ENCODE assay signal across 26 cellular contexts in genomic region chr22:44585559-44586121, GRCh38.
DNase-seq lines count a peak whose midpoint lies in the region; ATAC-seq, FAIRE-seq and TF ChIP-seq lines count a peak whose summit lies in the region.
"Had no signal": no experiment of that assay in that cellular context is flagged by ENCODE, and none has a peak within 500 bp of the region (broad histone marks: within the 10 kb centered on the region; RNA-seq: fewer than 3 reads in every experiment).

No MANE protein-coding gene starts in this region.

- H3K4me3 ChIP-seq in right atrium auricular region (no peak overlapping the region), kidney (ENCODE audit: low read length in 2 of 2) (no peak overlapping the region)
- H3K4me3 ChIP-seq: gastrocnemius medialis, pancreas, PC-9 had no signal

- H3K36me3 ChIP-seq in right atrium auricular region: no peaks in the 10 kb centered on the region
- no peaks in the 10 kb centered on the region for H3K36me3 ChIP-seq in kidney (ENCODE audit: control insufficient read depth in 1 of 2, insufficient read depth in 2 of 2, low read length in 2 of 2)
- H3K36me3 ChIP-seq: gastrocnemius medialis, pancreas had no signal

- intact Hi-C loops in Right ventricle myocardium superior (cut with DNase I) (no loop called here), kidney (cut with DNase I) (no loop called here)

- no peak overlapping the region for H3K9ac ChIP-seq in kidney (ENCODE audit: low read length in 2 of 2)

- H3K4me3 Mint-ChIP-seq in T-helper 17 cell: no peak overlapping the region
- H3K4me3 Mint-ChIP-seq in stimulated activated memory B cell treated with anti-CD40 and anti-IgM and Interleukin-4, amounts not matched to agents 10 μg/mL and 1 μg/mL and 100 μg/mL, for 72 hours: no peak overlapping the region
- H3K4me3 Mint-ChIP-seq: activated CD4-positive, alpha-beta T cell treated with anti-CD3 and anti-CD28 coated beads, Interleukin-2, amount 10 ng/mL, durations not matched to agents 24 days and 14 days; activated naive CD8-positive, alpha-beta T cell; activated T-cell treated with anti-CD3 and anti-CD28 coated beads, Interleukin-2, amount 50 U/mL, for 72 hours; stimulated activated naive B cell treated with anti-CD40 and anti-IgM and Interleukin-4, amounts not matched to agents 10 μg/mL and 1 μg/mL and 100 μg/mL, for 72 hours had no signal

- TF ChIP-seq CTCF in right atrium auricular region (IDR thresholded peaks at IDR 0.05): no peak
- TF ChIP-seq CTCF in kidney (IDR thresholded peaks at IDR 0.05; ENCODE audit: borderline replicate concordance, extremely low read depth, insufficient read depth): no peak

- H3K27me3 Mint-ChIP-seq in T-helper 17 cell: peaks cover 72% of the 10 kb centered on the region
- peaks cover 68% of the 10 kb centered on the region for H3K27me3 Mint-ChIP-seq in stimulated activated memory B cell treated with anti-CD40 and anti-IgM and Interleukin-4, amounts not matched to agents 10 μg/mL and 1 μg/mL and 100 μg/mL, for 72 hours

- peak overlapping the region; percentile 32 for H3K27ac Mint-ChIP-seq in T-helper 17 cell
- no peak overlapping the region for H3K27ac Mint-ChIP-seq in stimulated activated memory B cell treated with anti-CD40 and anti-IgM and Interleukin-4, amounts not matched to agents 10 μg/mL and 1 μg/mL and 100 μg/mL, for 72 hours
- H3K27ac Mint-ChIP-seq: activated CD4-positive, alpha-beta T cell treated with anti-CD3 and anti-CD28 coated beads, Interleukin-2, amount 10 ng/mL, durations not matched to agents 24 days and 14 days; activated naive CD8-positive, alpha-beta T cell; activated T-cell treated with anti-CD3 and anti-CD28 coated beads, Interleukin-2, amount 50 U/mL, for 72 hours; stimulated activated naive B cell treated with anti-CD40 and anti-IgM and Interleukin-4, amounts not matched to agents 10 μg/mL and 1 μg/mL and 100 μg/mL, for 72 hours had no signal

- H3K27ac ChIP-seq in right atrium auricular region (no peak overlapping the region), kidney (ENCODE audit: low read depth in 2 of 2, low read length in 2 of 2) (no peak overlapping the region)
- H3K27ac ChIP-seq: gastrocnemius medialis, pancreas, PC-9 had no signal

- H3K4me1 Mint-ChIP-seq in T-helper 17 cell: peaks cover 7% of the 10 kb centered on the region
- H3K4me1 Mint-ChIP-seq in stimulated activated memory B cell treated with anti-CD40 and anti-IgM and Interleukin-4, amounts not matched to agents 10 μg/mL and 1 μg/mL and 100 μg/mL, for 72 hours: no peaks in the 10 kb centered on the region
- H3K4me1 Mint-ChIP-seq: activated CD4-positive, alpha-beta T cell treated with anti-CD3 and anti-CD28 coated beads, Interleukin-2, amount 10 ng/mL, durations not matched to agents 24 days and 14 days had no signal

- H3K9me3 ChIP-seq in right atrium auricular region (no peaks in the 10 kb centered on the region), T-helper 17 cell (ENCODE audit: control insufficient read depth, low read length, poor library complexity, severe bottlenecking) (no peaks in the 10 kb centered on the region), kidney (ENCODE audit: control insufficient read depth in 1 of 2, low read length in 2 of 2) (peaks cover 0 to 6% of the 10 kb centered on the region in 2 donors)
- H3K9me3 ChIP-seq: Caco-2, gastrocnemius medialis, pancreas had no signal

- no peaks in the 10 kb centered on the region for H3K4me1 ChIP-seq in right atrium auricular region
- no peaks in the 10 kb centered on the region for H3K4me1 ChIP-seq in kidney (ENCODE audit: control insufficient read depth in 1 of 2, insufficient read depth in 1 of 2, low read depth in 1 of 2, low read length in 2 of 2)
- H3K4me1 ChIP-seq: gastrocnemius medialis, pancreas had no signal

- DNase-seq in Right ventricle myocardium superior: peak; percentile 27
- DNase-seq in right atrium auricular region (ENCODE audit: low spot score): no peak
- peak in 1 of 3 donors; percentile 8 for DNase-seq in T-helper 17 cell
- peak; percentile 46 for DNase-seq in kidney
- DNase-seq in globus pallidus (ENCODE audit: low spot score): no peak
- DNase-seq in stimulated activated CD4-positive, alpha-beta T cell treated with anti-CD3 and anti-CD28 coated beads, Interleukin-4, amount 100 ng/mL, for 1 hour: no peak
- DNase-seq in anterior cingulate cortex (lab: John Stamatoyannopoulos, UW): no peak
- DNase-seq: activated CD4-positive, alpha-beta T cell treated with anti-CD3 and anti-CD28 coated beads, Interleukin-2, amount 10 ng/mL, durations not matched to agents 24 days and 14 days; activated T-cell treated with anti-CD3 and anti-CD28 coated beads, Interleukin-2, amount 50 U/mL, for 72 hours; central memory CD4-positive, alpha-beta T cell; gastrocnemius medialis; HCEC 1CT; NCI-H1105 treated with DMSO at 0.1 percent for 48 hours; NCI-H1930; NCI-H524; NK-92 treated with Interleukin-12 subunit alpha and Interleukin-12 subunit beta, amount 100 ng/mL, for 24 hours; stimulated activated CD4-positive, alpha-beta T cell treated with anti-CD3 and anti-CD28 coated beads, Interleukin-4, amount 100 ng/mL, for 4 hours; stimulated activated naive B cell treated with anti-CD40 and anti-IgM and Interleukin-4, amounts not matched to agents 10 μg/mL and 1 μg/mL and 100 μg/mL, for 72 hours; SW 1271; T1000 had no signal

- ATAC-seq in Right ventricle myocardium superior (ENCODE audit: poor library complexity) (no peak), T-helper 17 cell (no peak)
- ATAC-seq in stimulated activated memory B cell treated with anti-CD40 and anti-IgM and Interleukin-4, amounts not matched to agents 10 μg/mL and 1 μg/mL and 100 μg/mL, for 72 hours: peak; percentile 9
- ATAC-seq: activated T-cell treated with anti-CD3 and anti-CD28 coated beads, Interleukin-2, amount 50 U/mL, for 72 hours; gastrocnemius medialis; stimulated activated naive B cell treated with anti-CD40 and anti-IgM and Interleukin-4, amounts not matched to agents 10 μg/mL and 1 μg/mL and 100 μg/mL, for 72 hours had no signal

- peaks cover 4% of the 10 kb centered on the region for H3K9me3 Mint-ChIP-seq in stimulated activated memory B cell treated with anti-CD40 and anti-IgM and Interleukin-4, amounts not matched to agents 10 μg/mL and 1 μg/mL and 100 μg/mL, for 72 hours
- H3K9me3 Mint-ChIP-seq: activated CD4-positive, alpha-beta T cell treated with anti-CD3 and anti-CD28 coated beads, Interleukin-2, amount 10 ng/mL, durations not matched to agents 24 days and 14 days; activated T-cell treated with anti-CD3 and anti-CD28 coated beads, Interleukin-2, amount 50 U/mL, for 72 hours had no signal

- FAIRE-seq in kidney (lab: Jason Lieb, UNC): no peak
- FAIRE-seq: GM19239, pancreas had no signal

- no peaks in the 10 kb centered on the region for H3K27me3 ChIP-seq in right atrium auricular region

- peaks cover 3% of the 10 kb centered on the region for H3K36me3 Mint-ChIP-seq in T-helper 17 cell (ENCODE audit: low read depth)
- no peaks in the 10 kb centered on the region for H3K36me3 Mint-ChIP-seq in stimulated activated memory B cell treated with anti-CD40 and anti-IgM and Interleukin-4, amounts not matched to agents 10 μg/mL and 1 μg/mL and 100 μg/mL, for 72 hours
- H3K36me3 Mint-ChIP-seq: activated naive CD8-positive, alpha-beta T cell; stimulated activated naive B cell treated with anti-CD40 and anti-IgM and Interleukin-4, amounts not matched to agents 10 μg/mL and 1 μg/mL and 100 μg/mL, for 72 hours had no signal

Comparison
In these comparisons a context has a peak if more than half of its experiments do, and no peak if none do; other contexts are left out.
1. DNase-seq: peak in Right ventricle myocardium superior (single experiment) and kidney (single experiment); none in right atrium auricular region (single experiment), globus pallidus (single experiment), stimulated activated CD4-positive, alpha-beta T cell treated with anti-CD3 and anti-CD28 coated beads, Interleukin-4, amount 100 ng/mL, for 1 hour (single experiment) and anterior cingulate cortex (0 of 58).